In the genomic region with DNA sequence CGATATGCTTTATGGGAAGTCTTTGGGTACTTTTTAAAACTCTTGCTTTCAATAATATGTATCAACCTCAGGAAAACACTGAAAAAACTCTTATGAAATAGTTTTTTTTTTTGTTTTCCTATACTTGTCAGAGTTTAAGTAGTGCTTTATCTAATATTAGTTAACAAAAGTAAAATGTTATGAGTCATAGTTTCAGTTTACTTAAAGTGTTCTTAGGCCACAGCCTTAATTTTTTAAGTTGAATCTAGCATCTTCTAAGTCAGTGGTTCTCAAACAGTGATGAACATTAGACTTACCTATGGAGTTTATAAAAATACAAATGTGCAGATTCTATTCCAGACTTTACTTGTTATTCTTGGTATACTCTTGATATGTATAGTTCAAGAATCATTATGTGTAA, we compare ENCODE assay signal across 16 cellular contexts. TPM values are rescaled to one million over a fixed set of nuclear protein-coding genes. Genes with fewer than 3 reads are reported as not detected.
DNase-seq lines count a peak whose midpoint lies in the region; ATAC-seq and TF ChIP-seq lines count a peak whose summit lies in the region.
"Had no signal": no experiment of that assay in that cellular context is flagged by ENCODE, and none has a peak within 500 bp of the region (broad histone marks: within the 10 kb centered on the region; RNA-seq: fewer than 3 reads in every experiment).

No MANE protein-coding gene starts in this region.

- no peaks in the 10 kb centered on the region for H4K20me1 ChIP-seq in PC-3 (ENCODE audit: low read length)

- DNase-seq in PC-3 (peak; percentile 33), cardiac fibroblast (ENCODE audit: low read depth in 2 of 2) (peak; percentile 3 to 7), mesenchymal stem cell (peak; percentile 24), coronary artery (ENCODE audit: low spot score) (no peak), HuH-7.5 (ENCODE audit: low spot score) (no peak)
- DNase-seq in effector CD8-positive, alpha-beta T cell (lab: John Stamatoyannopoulos, UW), result no peak
- no peak for DNase-seq in effector memory CD4-positive, alpha-beta T cell
- DNase-seq: CD8-positive, alpha-beta memory T cell; DMS53; GF-D8; H7 had no signal

- H3K23ac ChIP-seq in mesenchymal stem cell (ENCODE audit: low read length in 2 of 2), result no peak overlapping the region

- no peak overlapping the region for H2BK5ac ChIP-seq in mesenchymal stem cell (ENCODE audit: low read depth, low read length, poor library complexity, severe bottlenecking)

- no peak overlapping the region for H2AK5ac ChIP-seq in mesenchymal stem cell (ENCODE audit: low read length, severe bottlenecking)

- H4K91ac ChIP-seq in mesenchymal stem cell (ENCODE audit: low read length), result no peak overlapping the region

- intact Hi-C loops in PC-3 (cut with micrococcal nuclease), result no loop called here

- H3F3A ChIP-seq in PC-3 (ENCODE audit: low read length, unreplicated experiment), result no peaks in the 10 kb centered on the region

- CTCF ChIA-PET in PC-3 (lab: Charles Lee), result no interaction called here

- POLR2A ChIA-PET in PC-3 (lab: Charles Lee; ENCODE audit: unreplicated experiment), result no interaction called here

- H3K27me3 ChIP-seq in PC-3 (ENCODE audit: low read length) (no peaks in the 10 kb centered on the region), mesenchymal stem cell (ENCODE audit: control insufficient read depth in 1 of 2, insufficient read depth in 1 of 2, low read length in 2 of 2) (no peaks in the 10 kb centered on the region)
- no peaks in the 10 kb centered on the region for H3K27me3 ChIP-seq in effector memory CD4-positive, alpha-beta T cell (replicated peaks; ENCODE audit: control insufficient read depth, insufficient read depth, low read length, poor library complexity, severe bottlenecking)

- H2BK120ac ChIP-seq in mesenchymal stem cell (ENCODE audit: low read depth, low read length), result no peak overlapping the region

- H3K9me2 ChIP-seq in PC-3 (replicated peaks; ENCODE audit: low read length), result no peaks in the 10 kb centered on the region

- no peak overlapping the region for H3K9ac ChIP-seq in PC-3 (ENCODE audit: low read length)
- no peak overlapping the region for H3K9ac ChIP-seq in mesenchymal stem cell (ENCODE audit: low read length)

- H3K79me1 ChIP-seq in mesenchymal stem cell (replicated peaks; ENCODE audit: low read length, poor library complexity, severe bottlenecking), result no peaks in the 10 kb centered on the region

- H3K14ac ChIP-seq in mesenchymal stem cell (ENCODE audit: low read length in 2 of 2), result no peak overlapping the region

- ATAC-seq in HG03432 (IDR thresholded peaks at IDR 0.05; ENCODE audit: unreplicated experiment) (peak; percentile 74), PC-3 (peak; percentile 73)
- ATAC-seq: GM23338 had no signal

- WGBS in mesenchymal stem cell, result no CpG with 5 or more reads among the region's 1 CpG

- no peak overlapping the region for H2BK15ac ChIP-seq in mesenchymal stem cell (ENCODE audit: low read depth, poor library complexity, severe bottlenecking)

- H3K9me3 ChIP-seq in PC-3 (ENCODE audit: low read length) (no peaks in the 10 kb centered on the region), mesenchymal stem cell (ENCODE audit: control insufficient read depth, low read length) (no peaks in the 10 kb centered on the region)
- no peaks in the 10 kb centered on the region for H3K9me3 ChIP-seq in effector memory CD4-positive, alpha-beta T cell (ENCODE audit: control insufficient read depth, low read length)

- no TSS peak for BruUV-seq in PC-3 (replicated peaks; lab: Mats Ljungman, UMichigan)

- H3K27ac ChIP-seq in PC-3 (ENCODE audit: low read length) (no peak overlapping the region), mesenchymal stem cell (ENCODE audit: low read length, poor library complexity, severe bottlenecking) (no peak overlapping the region), coronary artery (no peak overlapping the region)
- H3K27ac ChIP-seq in effector memory CD4-positive, alpha-beta T cell (ENCODE audit: insufficient read depth, low read length, poor library complexity, severe bottlenecking), result no peak overlapping the region
- H3K27ac ChIP-seq: 22Rv1 had no signal

- no peak overlapping the region for H2BK12ac ChIP-seq in mesenchymal stem cell (ENCODE audit: low read length in 2 of 2)

- H3K4me2 ChIP-seq in PC-3 (ENCODE audit: low read length) (peak overlapping the region; percentile 7; the same call in 1 of the 2 replicates), mesenchymal stem cell (ENCODE audit: low read length, poor library complexity, severe bottlenecking) (no peak overlapping the region)
- H3K4me2 ChIP-seq: GM23338 had no signal

- TF ChIP-seq CTCF in PC-3 (conservative IDR thresholded peaks at IDR 0.05; ENCODE audit: low read depth, low read length), result no peak
- no peak for TF ChIP-seq CTCF in cardiac fibroblast (IDR thresholded peaks at IDR 0.05; ENCODE audit: low read depth, low read length)
- TF ChIP-seq CTCF in coronary artery (IDR thresholded peaks at IDR 0.05), result no peak

- H3K18ac ChIP-seq in mesenchymal stem cell (ENCODE audit: low read depth in 1 of 2, low read length in 2 of 2), result no peak overlapping the region

- H3K79me2 ChIP-seq in PC-3 (ENCODE audit: low read length), result no peaks in the 10 kb centered on the region

- H4K8ac ChIP-seq in mesenchymal stem cell (ENCODE audit: low read length), result no peak overlapping the region

- H3K4ac ChIP-seq in mesenchymal stem cell (ENCODE audit: low read depth in 1 of 2, low read length in 2 of 2), result no peak overlapping the region

- H3K4me3 ChIP-seq in PC-3 (ENCODE audit: low read length) (no peak overlapping the region), cardiac fibroblast (replicated peaks in 1 of 2; ENCODE audit: low read depth in 2 of 2, low read length in 2 of 2) (no peak overlapping the region), mesenchymal stem cell (ENCODE audit: insufficient read depth in 1 of 2, low read depth in 1 of 2, low read length in 2 of 2) (no peak overlapping the region), coronary artery (no peak overlapping the region)
- H3K4me3 ChIP-seq in effector memory CD4-positive, alpha-beta T cell (ENCODE audit: insufficient read depth, low read depth, low read length, poor library complexity, severe bottlenecking), result no peak overlapping the region
- H3K4me3 ChIP-seq: GM23338 had no signal

- H2AFZ ChIP-seq in PC-3 (ENCODE audit: low read length), result 0 out of 2 replicates have a peak overlapping the region, but pooled peaks have one; percentile 1
- H2AFZ ChIP-seq in mesenchymal stem cell (ENCODE audit: low read depth, low read length), result no peak overlapping the region
- H2AFZ ChIP-seq: GM23338 had no signal

- H3K36me3 ChIP-seq in PC-3 (ENCODE audit: low read depth, low read length), result no peaks in the 10 kb centered on the region
- H3K36me3 ChIP-seq in mesenchymal stem cell (ENCODE audit: control insufficient read depth in 1 of 2, insufficient read depth in 2 of 2, low read depth in 1 of 2, low read length in 2 of 2), result no peaks in the 10 kb centered on the region
- H3K36me3 ChIP-seq in effector memory CD4-positive, alpha-beta T cell (ENCODE audit: control insufficient read depth, insufficient read depth, low read length), result no peaks in the 10 kb centered on the region

- H3K4me1 ChIP-seq in PC-3 (ENCODE audit: insufficient read depth, low read length) (peaks cover 9% of the 10 kb centered on the region; the same call in 1 of the 2 replicates), mesenchymal stem cell (ENCODE audit: control insufficient read depth, insufficient read depth, low read depth, low read length) (no peaks in the 10 kb centered on the region)
- no peaks in the 10 kb centered on the region for H3K4me1 ChIP-seq in effector memory CD4-positive, alpha-beta T cell (ENCODE audit: control insufficient read depth, insufficient read depth, low read length, poor library complexity, severe bottlenecking)

RNA-seq across cellular contexts. Expression of a gene that starts 26.3 kb away (rescaled TPM):
- 0.66 and 0.69 TPM in 2 replicates for total RNA-seq in PC-3 (2014; rRNA removed)
- 8.0 TPM for polyA plus RNA-seq in mesenchymal stem cell (2013, experiment 1 of 2)
- 8.1 TPM for polyA plus RNA-seq in mesenchymal stem cell (2013, experiment 2 of 2)
- total RNA-seq: A673; CD8-positive, alpha-beta memory T cell had no signal
- polyA plus RNA-seq: CD14-positive monocyte; CD8-positive, alpha-beta memory T cell had no signal

Comparison
In these comparisons a context has a peak if more than half of its experiments do, and no peak if none do; other contexts are left out.
1. DNase-seq: peak in PC-3 (single experiment), cardiac fibroblast (2 of 2) and mesenchymal stem cell (single experiment); none in coronary artery (single experiment), effector CD8-positive, alpha-beta T cell (single experiment), effector memory CD4-positive, alpha-beta T cell (0 of 3) and HuH-7.5 (single experiment).